ENCODE assay signal across 12 cellular contexts in the genomic region with DNA sequence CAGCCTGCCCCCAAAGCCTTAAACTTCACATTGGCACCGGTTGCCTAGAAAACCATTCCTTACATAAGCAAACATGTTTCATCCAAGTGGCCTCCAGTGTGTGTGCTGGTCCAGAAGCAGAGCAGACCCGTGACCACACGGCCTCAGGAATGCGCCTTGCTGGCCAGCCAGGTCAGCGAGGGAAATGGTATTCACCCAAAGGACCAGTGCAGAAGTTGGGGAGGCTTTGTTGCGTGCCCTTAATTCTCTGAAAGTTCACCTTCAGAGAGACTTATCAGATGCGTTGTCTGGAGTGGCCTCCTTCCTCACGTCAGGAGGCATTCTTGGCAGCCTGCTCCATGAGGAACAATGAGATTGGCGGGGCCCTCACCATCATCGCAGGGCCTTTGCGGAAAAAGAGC. TPM values are rescaled to one million over a fixed set of nuclear protein-coding genes. Genes with fewer than 3 reads are reported as not detected.
A peak's percentile ranks its signal among the peaks of the same experiment; 100 is the strongest.
DNase-seq lines count a peak whose midpoint lies in the region; ATAC-seq, FAIRE-seq and TF ChIP-seq lines count a peak whose summit lies in the region.
"Had no signal": no experiment of that assay in that cellular context is flagged by ENCODE, and none has a peak within 500 bp of the region (broad histone marks: within the 10 kb centered on the region; RNA-seq: fewer than 3 reads in every experiment).

No MANE protein-coding gene starts in this region.

- FAIRE-seq in astrocyte (lab: Jason Lieb, UNC) (no peak), GM12891 (lab: Jason Lieb, UNC) (no peak)

- H3K9me3 ChIP-seq in BLaER1 treated with 17β-estradiol and CSF1 and Interleukin-3, amounts not matched to agents 10 nM and 100 nM (replicated peaks in 1 of 11): no peaks in the 10 kb centered on the region
- no peaks in the 10 kb centered on the region for H3K9me3 ChIP-seq in astrocyte (ENCODE audit: insufficient read depth, low read depth, low read length)
- H3K9me3 ChIP-seq in gastrocnemius medialis: no peaks in the 10 kb centered on the region

- no peaks in the 10 kb centered on the region for H3K27me3 ChIP-seq in BLaER1 treated with 17β-estradiol and CSF1 and Interleukin-3, amounts not matched to agents 10 nM and 100 nM
- H3K27me3 ChIP-seq in astrocyte (ENCODE audit: insufficient read depth, low read length): no peaks in the 10 kb centered on the region
- no peaks in the 10 kb centered on the region for H3K27me3 ChIP-seq in gastrocnemius medialis

- TF ChIP-seq POLR2A in gastrocnemius medialis (IDR thresholded peaks at IDR 0.05) (no peak), GM12891 (IDR thresholded peaks at IDR 0.05; ENCODE audit: low read depth, low read length) (no peak)

- CTCF ChIA-PET in activated CD4-positive, alpha-beta memory T cell treated with anti-CD3 and anti-CD28 coated beads for 36 hours (lab: Charles Lee): no interaction called here

- H3K36me3 ChIP-seq in BLaER1 treated with 17β-estradiol and CSF1 and Interleukin-3, amounts not matched to agents 10 nM and 100 nM: peaks cover 0 to 6% (median 0%) of the 10 kb centered on the region in 11 experiments; a peak in 1 of 22 replicates
- peaks cover 5% of the 10 kb centered on the region for H3K36me3 ChIP-seq in astrocyte (ENCODE audit: insufficient read depth, low read length)
- no peaks in the 10 kb centered on the region for H3K36me3 ChIP-seq in gastrocnemius medialis

- peak overlapping the region; percentile 72 to 95 (median 88) for H3K27ac ChIP-seq in BLaER1 treated with 17β-estradiol and CSF1 and Interleukin-3, amounts not matched to agents 10 nM and 100 nM
- H3K27ac ChIP-seq in astrocyte (ENCODE audit: low read depth, low read length) (peak overlapping the region; percentile 91), gastrocnemius medialis (peak overlapping the region in 3 of 4 donors; percentile 58 to 71 (median 70))

- H2AFZ ChIP-seq in astrocyte (ENCODE audit: low read depth, low read length): no peak overlapping the region

- H3K9me3 Mint-ChIP-seq in astrocyte (ENCODE audit: unreplicated experiment): no peaks in the 10 kb centered on the region
- no peaks in the 10 kb centered on the region for H3K9me3 Mint-ChIP-seq in activated CD4-positive, alpha-beta memory T cell treated with anti-CD3 and anti-CD28 coated beads for 36 hours
- H3K9me3 Mint-ChIP-seq: CD4-positive, alpha-beta T cell had no signal

- peak overlapping the region in 1 of 10 experiments; percentile 10; a peak in 1 of 20 replicates for H3K4me3 ChIP-seq in BLaER1 treated with 17β-estradiol and CSF1 and Interleukin-3, amounts not matched to agents 10 nM and 100 nM
- no peak overlapping the region for H3K4me3 ChIP-seq in astrocyte (ENCODE audit: insufficient read depth, low read depth, low read length)
- no peak overlapping the region for H3K4me3 ChIP-seq in gastrocnemius medialis

- peak overlapping the region in 8 of 11 experiments; percentile 46 to 84 (median 74); a peak in 10 of 22 replicates for H3K9ac ChIP-seq in BLaER1 treated with 17β-estradiol and CSF1 and Interleukin-3, amounts not matched to agents 10 nM and 100 nM
- peak overlapping the region; percentile 77 for H3K9ac ChIP-seq in astrocyte (ENCODE audit: low read length)

- intact Hi-C loops in left ventricle myocardium superior (cut with micrococcal nuclease) (no loop called here), gastrocnemius medialis (cut with DNase I; ENCODE audit: low total_unique reads) (no loop called here)
- intact Hi-C loops in activated CD4-positive, alpha-beta memory T cell treated with anti-CD3 and anti-CD28 coated beads for 36 hours (cut with micrococcal nuclease): no loop called here

- peaks cover 49% of the 10 kb centered on the region for H3K4me1 Mint-ChIP-seq in astrocyte (ENCODE audit: low read depth, unreplicated experiment)
- H3K4me1 Mint-ChIP-seq in activated CD4-positive, alpha-beta memory T cell treated with anti-CD3 and anti-CD28 coated beads for 36 hours (ENCODE audit: low read depth): peaks cover 18% of the 10 kb centered on the region

- DNase-seq in astrocyte (ENCODE audit: low read depth) (peak; percentile 99), left ventricle myocardium superior (no peak), gastrocnemius medialis (no peak), NCI-H1048 (lab: John Stamatoyannopoulos, UW) (no peak), GM12891 (ENCODE audit: insufficient read length, low spot score) (no peak), T-helper 9 cell (no peak)
- DNase-seq in activated CD4-positive, alpha-beta memory T cell treated with anti-CD3 and anti-CD28 coated beads for 36 hours: no peak
- DNase-seq: CD4-positive, alpha-beta T cell; effector CD4-positive, alpha-beta T cell; MM.1S; NCI-H69 had no signal

- H4K20me1 ChIP-seq in BLaER1 treated with 17β-estradiol and CSF1 and Interleukin-3, amounts not matched to agents 10 nM and 100 nM: no peaks in the 10 kb centered on the region
- H4K20me1 ChIP-seq in astrocyte (ENCODE audit: insufficient read depth, low read length): no peaks in the 10 kb centered on the region

- H3K4me1 ChIP-seq in BLaER1 treated with 17β-estradiol and CSF1 and Interleukin-3, amounts not matched to agents 10 nM and 100 nM: peaks cover 59 to 81% (median 68%) of the 10 kb centered on the region in 10 experiments
- H3K4me1 ChIP-seq in astrocyte (ENCODE audit: insufficient read depth, low read length) (peaks cover 70% of the 10 kb centered on the region), gastrocnemius medialis (peaks cover 8 to 32% of the 10 kb centered on the region in 2 donors)

- POLR2A ChIA-PET in activated CD4-positive, alpha-beta memory T cell treated with anti-CD3 and anti-CD28 coated beads for 36 hours (lab: Charles Lee): no interaction called here

- peak; percentile 44 for ATAC-seq in left ventricle myocardium superior
- peak in 1 of 2 donors; percentile 22 for ATAC-seq in gastrocnemius medialis

- H3K36me3 Mint-ChIP-seq in astrocyte (ENCODE audit: low read depth, unreplicated experiment): peaks cover 9% of the 10 kb centered on the region
- no peaks in the 10 kb centered on the region for H3K36me3 Mint-ChIP-seq in activated CD4-positive, alpha-beta memory T cell treated with anti-CD3 and anti-CD28 coated beads for 36 hours

- H3K79me2 ChIP-seq in astrocyte (ENCODE audit: insufficient read depth, low read length): peaks cover 59% of the 10 kb centered on the region

- H3K4me3 Mint-ChIP-seq in astrocyte (ENCODE audit: unreplicated experiment): no peak overlapping the region
- H3K4me3 Mint-ChIP-seq in activated CD4-positive, alpha-beta memory T cell treated with anti-CD3 and anti-CD28 coated beads for 36 hours: no peak overlapping the region
- H3K4me3 Mint-ChIP-seq: CD4-positive, alpha-beta T cell had no signal

- peak overlapping the region; percentile 79 to 94 (median 90) for H3K4me2 ChIP-seq in BLaER1 treated with 17β-estradiol and CSF1 and Interleukin-3, amounts not matched to agents 10 nM and 100 nM
- H3K4me2 ChIP-seq in astrocyte (ENCODE audit: low read length): peak overlapping the region; percentile 77

- TF ChIP-seq CTCF in astrocyte (IDR thresholded peaks at IDR 0.05; ENCODE audit: insufficient read depth, low read depth, low read length) (no peak), gastrocnemius medialis (IDR thresholded peaks at IDR 0.05 in 4 of 5, conservative IDR thresholded peaks at IDR 0.05 in 1 of 5) (no peak)

- in situ Hi-C loops in gastrocnemius medialis (cut with MboI; ENCODE audit: low sequenced_read_pairs in 4 of 4): no loop called here

- peak overlapping the region; percentile 80 for H3K27ac Mint-ChIP-seq in astrocyte (ENCODE audit: unreplicated experiment)
- H3K27ac Mint-ChIP-seq in activated CD4-positive, alpha-beta memory T cell treated with anti-CD3 and anti-CD28 coated beads for 36 hours: no peak overlapping the region
- H3K27ac Mint-ChIP-seq: CD4-positive, alpha-beta T cell had no signal

- no peaks in the 10 kb centered on the region for H3K27me3 Mint-ChIP-seq in astrocyte (ENCODE audit: low read depth, unreplicated experiment)
- H3K27me3 Mint-ChIP-seq in activated CD4-positive, alpha-beta memory T cell treated with anti-CD3 and anti-CD28 coated beads for 36 hours: peaks cover 2% of the 10 kb centered on the region
- H3K27me3 Mint-ChIP-seq: CD4-positive, alpha-beta T cell had no signal

TF ChIP-seq in GM12891, 5 proteins besides CTCF, POLR2A, EP300 and RAD21:
- TF ChIP-seq PAX5 (IDR thresholded peaks at IDR 0.05; ENCODE audit: insufficient read depth, low read length, severe bottlenecking): no peak

RNA-seq across cellular contexts. Expression of gene NRP2, which starts 25.9 kb away (rescaled TPM):
- total RNA-seq in astrocyte (68.5 and 76.7 TPM in 2 replicates), left ventricle myocardium superior (9.7 TPM), gastrocnemius medialis (1 to 10 TPM; 1.6 to 4.1 (median 2.2) TPM)
- 1 to 10 TPM; 1.9 to 2.6 TPM for total RNA-seq in activated CD4-positive, alpha-beta memory T cell treated with anti-CD3 and anti-CD28 coated beads for 36 hours
- 0.55 TPM for polyA plus RNA-seq in GM12891 (2012; ENCODE audit: low read depth, missing spikeins)
